ENCODE assay signal across 18 cellular contexts in genomic region chr1:60620107-60620506, GRCh38.
DNase-seq lines count a peak whose midpoint lies in the region; ATAC-seq and TF ChIP-seq lines count a peak whose summit lies in the region.
"Had no signal": no experiment of that assay in that cellular context is flagged by ENCODE, and none has a peak within 500 bp of the region (broad histone marks: within the 10 kb centered on the region; RNA-seq: fewer than 3 reads in every experiment).

No MANE protein-coding gene starts in this region.

- peaks cover 0 to 30% (median 14%) of the 10 kb centered on the region in 9 donors for H3K4me1 ChIP-seq in heart right ventricle
- H3K4me1 ChIP-seq in urinary bladder (ENCODE audit: insufficient read depth), result no peaks in the 10 kb centered on the region
- H3K4me1 ChIP-seq in OCI-LY7 (ENCODE audit: insufficient read depth, low read length, poor library complexity, severe bottlenecking), result no peaks in the 10 kb centered on the region
- no peaks in the 10 kb centered on the region for H3K4me1 ChIP-seq in upper lobe of left lung
- H3K4me1 ChIP-seq: BLaER1 treated with 17β-estradiol and CSF1 and Interleukin-3, amounts not matched to agents 10 nM and 100 nM; HAP-1 had no signal

- H3K9me2 ChIP-seq in OCI-LY7 (ENCODE audit: insufficient read depth, low read length), result no peaks in the 10 kb centered on the region

- intact Hi-C loops in heart right ventricle (cut with DNase I), result loop anchor here in 2 of 10 donors (10.0 kb wide), 2 partner anchors 125 to 145 kb away; no protein-coding TSS in a partner anchor
- intact Hi-C loops in Right ventricle myocardium inferior (cut with DNase I), result no loop called here
- intact Hi-C loops in OCI-LY7 (cut with micrococcal nuclease; ENCODE audit: unreplicated experiment), result no loop called here

- POLR2A ChIA-PET in OCI-LY7 (lab: Charles Lee), result interaction anchor here (0.7 kb wide), 1 partner anchor 15 kb away, joined by 4 read pairs; no protein-coding TSS in a partner anchor

- H3K4me2 ChIP-seq in OCI-LY7 (ENCODE audit: low read length), result no peak overlapping the region
- H3K4me2 ChIP-seq: BLaER1 treated with 17β-estradiol and CSF1 and Interleukin-3, amounts not matched to agents 10 nM and 100 nM had no signal

- H3K36me3 ChIP-seq in heart right ventricle (no peaks in the 10 kb centered on the region), urinary bladder (ENCODE audit: insufficient read depth) (no peaks in the 10 kb centered on the region), OCI-LY7 (ENCODE audit: insufficient read depth, low read length) (no peaks in the 10 kb centered on the region), upper lobe of left lung (no peaks in the 10 kb centered on the region)
- H3K36me3 ChIP-seq: BLaER1 treated with 17β-estradiol and CSF1 and Interleukin-3, amounts not matched to agents 10 nM and 100 nM; HAP-1 had no signal

- no peaks in the 10 kb centered on the region for H3K79me2 ChIP-seq in OCI-LY7 (ENCODE audit: insufficient read depth, low read depth, low read length)

- CTCF ChIA-PET in OCI-LY7 (lab: Charles Lee; ENCODE audit: unreplicated experiment), result no interaction called here

- H4K20me1 ChIP-seq in OCI-LY7 (ENCODE audit: insufficient read depth, low read length), result no peaks in the 10 kb centered on the region
- H4K20me1 ChIP-seq: BLaER1 treated with 17β-estradiol and CSF1 and Interleukin-3, amounts not matched to agents 10 nM and 100 nM had no signal

- peaks cover 0 to 1% (median 0%) of the 10 kb centered on the region in 11 donors for H3K9me3 ChIP-seq in heart right ventricle
- H3K9me3 ChIP-seq in OCI-LY7 (ENCODE audit: low read length), result no peaks in the 10 kb centered on the region
- no peaks in the 10 kb centered on the region for H3K9me3 ChIP-seq in upper lobe of left lung
- H3K9me3 ChIP-seq: BLaER1 treated with 17β-estradiol and CSF1 and Interleukin-3, amounts not matched to agents 10 nM and 100 nM; HAP-1 had no signal

- TF ChIP-seq EP300 in upper lobe of left lung (IDR thresholded peaks at IDR 0.05), result no peak

- no peak for TF ChIP-seq POLR2A in upper lobe of left lung (IDR thresholded peaks at IDR 0.05)

- DNase-seq in heart right ventricle (peak in 1 of 2 donors; percentile 9), Right ventricle myocardium inferior (ENCODE audit: missing footprints) (no peak), dermis blood vessel endothelial cell (peak; percentile 71), iris pigment epithelial cell (ENCODE audit: low read depth) (peak; percentile 41), OCI-LY7 (ENCODE audit: low spot score) (no peak), upper lobe of left lung (no peak)
- DNase-seq: CD8-positive, alpha-beta memory T cell; DMS79; MV-4-11; NCI-H1417 treated with DMSO at 0.1 percent for 48 hours; NCI-H2029; NCI-H2171; NCI-H446 had no signal

- H3K27me3 ChIP-seq in heart right ventricle (no peaks in the 10 kb centered on the region), upper lobe of left lung (no peaks in the 10 kb centered on the region)
- H3K27me3 ChIP-seq: BLaER1 treated with 17β-estradiol and CSF1 and Interleukin-3, amounts not matched to agents 10 nM and 100 nM had no signal

- TF ChIP-seq CTCF in heart right ventricle (IDR thresholded peaks at IDR 0.05) (no peak), OCI-LY7 (conservative IDR thresholded peaks at IDR 0.05; ENCODE audit: low read length) (no peak), upper lobe of left lung (IDR thresholded peaks at IDR 0.05) (no peak)

- BruUV-seq in OCI-LY7 (replicated peaks; lab: Mats Ljungman, UMichigan), result no TSS peak

- H2AFZ ChIP-seq in OCI-LY7 (ENCODE audit: low read length), result no peak overlapping the region

- H3K4me3 ChIP-seq in heart right ventricle (no peak overlapping the region), urinary bladder (ENCODE audit: low read depth, low read length) (no peak overlapping the region), OCI-LY7 (ENCODE audit: low read depth, low read length, poor library complexity, severe bottlenecking) (no peak overlapping the region), upper lobe of left lung (no peak overlapping the region)
- H3K4me3 ChIP-seq: BLaER1 treated with 17β-estradiol and CSF1 and Interleukin-3, amounts not matched to agents 10 nM and 100 nM; HAP-1 had no signal

- WGBS in heart right ventricle, 2 donors, result 46 to 59% methylated on average over 7 of the region's 7 CpGs
- 39% methylated on average over 7 of the region's 7 CpGs for WGBS in urinary bladder
- 31 to 45% methylated on average over 7 of the region's 7 CpGs for WGBS in upper lobe of left lung, 2 donors

- peak overlapping the region in 5 of 10 donors; percentile 22 to 53 (median 30) for H3K27ac ChIP-seq in heart right ventricle
- peak overlapping the region; percentile 15 for H3K27ac ChIP-seq in urinary bladder (ENCODE audit: low read depth)
- H3K27ac ChIP-seq in OCI-LY7 (ENCODE audit: low read depth, low read length, poor library complexity, severe bottlenecking), result no peak overlapping the region
- H3K27ac ChIP-seq in upper lobe of left lung, result no peak overlapping the region
- H3K27ac ChIP-seq: BLaER1 treated with 17β-estradiol and CSF1 and Interleukin-3, amounts not matched to agents 10 nM and 100 nM; HL-60 had no signal

- peak in 7 of 8 donors; percentile 45 to 89 (median 56) for ATAC-seq in heart right ventricle
- no peak for ATAC-seq in Right ventricle myocardium inferior
- ATAC-seq in upper lobe of left lung (ENCODE audit: low FRiP score in 2 of 2), result no peak
- no peak for ATAC-seq in GM19351 (IDR thresholded peaks at IDR 0.05; ENCODE audit: unreplicated experiment)

Comparison
In these comparisons a context has a peak if more than half of its experiments do, and no peak if none do; other contexts are left out.
1. ATAC-seq: peak in heart right ventricle (7 of 8); none in Right ventricle myocardium inferior (single experiment), upper lobe of left lung (0 of 2) and GM19351 (single experiment).
2. DNase-seq: peak in dermis blood vessel endothelial cell (single experiment) and iris pigment epithelial cell (single experiment); none in Right ventricle myocardium inferior (single experiment), OCI-LY7 (single experiment) and upper lobe of left lung (0 of 2).